16 cellular contexts compared by ENCODE assay signal in the genomic region with DNA sequence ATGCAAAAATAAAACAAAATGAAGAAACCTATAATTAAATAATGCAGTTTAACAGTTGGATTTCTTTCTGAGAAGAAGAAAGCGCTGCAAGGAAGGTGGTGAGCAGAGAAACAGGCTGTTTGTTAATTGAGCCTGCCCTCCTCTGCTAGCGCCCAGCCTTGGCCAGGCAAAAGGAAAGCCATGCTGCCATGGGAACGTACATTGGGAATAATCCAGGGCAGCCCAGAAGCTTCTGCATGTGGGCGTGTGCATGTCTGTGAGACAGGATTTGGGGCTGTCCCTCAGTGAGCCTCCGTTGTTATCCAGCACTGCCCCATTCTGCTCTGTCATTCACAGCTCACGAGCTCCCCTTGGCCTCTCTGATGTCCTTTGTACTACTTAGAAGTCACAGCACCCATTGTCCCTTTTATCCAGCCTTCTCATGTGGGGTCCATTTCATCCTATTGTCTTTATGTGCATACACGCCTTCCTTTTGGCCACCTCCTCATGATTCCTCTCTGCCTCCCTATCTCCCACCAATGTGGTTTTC.
"Had no signal": no experiment of that assay in that cellular context is flagged by ENCODE, and none has a peak within 500 bp of the region (broad histone marks: within the 10 kb centered on the region; RNA-seq: fewer than 3 reads in every experiment).

No MANE protein-coding gene starts in this region.

- H3K9me3 ChIP-seq: breast epithelium, pancreas, right lobe of liver, upper lobe of right lung had no signal

- H3K27me3 ChIP-seq: breast epithelium, hepatocyte, pancreas, right lobe of liver, upper lobe of right lung had no signal

- H3K36me3 ChIP-seq: breast epithelium, pancreas, right lobe of liver, upper lobe of right lung had no signal

- H3K9me3 Mint-ChIP-seq: activated naive CD4-positive, alpha-beta T cell treated with anti-CD3 and anti-CD28 coated beads, Interleukin-2, amount 50 U/mL, for 24 hours; dendritic cell treated with granulocyte-macrophage colony-stimulating factor and Interleukin-4, amounts not matched to agents 40 ng/mL and 50 ng/mL, for 4 days had no signal

- H3K27ac ChIP-seq: breast epithelium, hepatocyte, pancreas, right lobe of liver, upper lobe of right lung had no signal

- H3K4me1 Mint-ChIP-seq: activated naive CD4-positive, alpha-beta T cell treated with anti-CD3 and anti-CD28 coated beads, Interleukin-2, amount 50 U/mL, for 24 hours had no signal

- H3K4me3 ChIP-seq: breast epithelium, hepatocyte, pancreas, right lobe of liver, smooth muscle cell, upper lobe of right lung had no signal

- H3K27ac Mint-ChIP-seq: activated naive CD4-positive, alpha-beta T cell treated with anti-CD3 and anti-CD28 coated beads, Interleukin-2, amount 50 U/mL, for 24 hours; activated T-cell treated with anti-CD3 and anti-CD28 coated beads, Interleukin-2, amount 50 U/mL, for 72 hours; dendritic cell treated with granulocyte-macrophage colony-stimulating factor and Interleukin-4, amounts not matched to agents 40 ng/mL and 50 ng/mL, for 4 days had no signal

- H3K4me3 Mint-ChIP-seq: activated naive CD4-positive, alpha-beta T cell treated with anti-CD3 and anti-CD28 coated beads, Interleukin-2, amount 50 U/mL, for 24 hours; activated T-cell treated with anti-CD3 and anti-CD28 coated beads, Interleukin-2, amount 50 U/mL, for 72 hours; dendritic cell treated with granulocyte-macrophage colony-stimulating factor and Interleukin-4, amounts not matched to agents 40 ng/mL and 50 ng/mL, for 4 days; neural crest cell had no signal

- DNase-seq: activated CD4-positive, alpha-beta T cell treated with anti-CD3 and anti-CD28 coated beads, Interleukin-2, amount 50 U/mL, for 1 hour; activated gamma-delta T cell; activated T-cell treated with anti-CD3 and anti-CD28 coated beads, Interleukin-2, amount 50 U/mL, for 72 hours; effector CD8-positive, alpha-beta T cell; kidney; pancreas; right lobe of liver; stimulated activated CD4-positive, alpha-beta T cell treated with anti-CD3 and anti-CD28 coated beads, Interleukin-4, amount 100 ng/mL, for 1 hour; T1000; upper lobe of right lung had no signal

- H3K4me1 ChIP-seq: breast epithelium, pancreas, right lobe of liver, upper lobe of right lung had no signal

- H3K36me3 Mint-ChIP-seq: activated naive CD4-positive, alpha-beta T cell treated with anti-CD3 and anti-CD28 coated beads, Interleukin-2, amount 50 U/mL, for 24 hours had no signal
